8 cellular contexts compared by ENCODE assay signal in the genomic region with DNA sequence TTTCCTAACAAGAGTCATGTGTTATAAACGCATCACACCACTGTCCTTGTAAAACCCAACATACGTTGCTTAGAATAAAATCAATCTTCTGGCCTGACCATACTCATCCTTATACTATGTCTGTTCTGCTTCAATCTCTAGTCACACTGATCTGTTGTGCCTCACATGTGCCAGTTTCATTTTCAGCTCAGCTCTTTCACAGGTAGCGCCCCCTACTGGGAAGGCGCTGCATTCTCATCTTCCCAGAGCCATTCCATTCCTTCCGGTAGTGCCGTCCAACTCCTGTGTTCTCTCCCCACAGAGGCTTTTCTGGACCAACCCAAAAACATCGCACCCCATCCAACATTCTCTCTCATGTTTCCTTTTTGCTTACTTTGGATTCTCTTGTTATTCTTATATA. TPM values are rescaled to one million over a fixed set of nuclear protein-coding genes. Genes with fewer than 3 reads are reported as not detected.
DNase-seq lines count a peak whose midpoint lies in the region; ATAC-seq and TF ChIP-seq lines count a peak whose summit lies in the region.

No MANE protein-coding gene starts in this region.

- no peak for TF ChIP-seq POLR2A in heart left ventricle (IDR thresholded peaks at IDR 0.05)

- DNase-seq in heart left ventricle (no peak), cardiac septum (ENCODE audit: low spot score) (no peak), dermis blood vessel endothelial cell (peak; percentile 5), trophoblast cell (peak; percentile 17 to 49), NCI-H1694 (lab: John Stamatoyannopoulos, UW) (no peak), HCEC 1CT (no peak)
- DNase-seq in activated CD4-positive, CD25-positive, alpha-beta regulatory T cell (lab: John Stamatoyannopoulos, UW), result peak; percentile 6 to 20 (median 8)

- no peak overlapping the region for H2AK5ac ChIP-seq in trophoblast cell (ENCODE audit: low read length)

- no peak overlapping the region for H2BK120ac ChIP-seq in trophoblast cell (ENCODE audit: insufficient read depth, low read length, poor library complexity)

- ATAC-seq in heart left ventricle (peak in 1 of 4 donors; percentile 45), HG03097 (IDR thresholded peaks at IDR 0.05; ENCODE audit: low FRiP score, unreplicated experiment) (peak; percentile 81)

- H3K27me3 ChIP-seq in heart left ventricle, result no peaks in the 10 kb centered on the region
- H3K27me3 ChIP-seq in trophoblast cell (ENCODE audit: insufficient read depth, low read length), result no peaks in the 10 kb centered on the region

- H4K8ac ChIP-seq in trophoblast cell (ENCODE audit: low read depth, low read length), result no peak overlapping the region

- H3K18ac ChIP-seq in trophoblast cell (ENCODE audit: low read length), result no peak overlapping the region

- H4K12ac ChIP-seq in trophoblast cell (ENCODE audit: low read depth, low read length), result no peak overlapping the region

- no peak overlapping the region for H2BK12ac ChIP-seq in trophoblast cell (ENCODE audit: low read length)

- no peak overlapping the region for H4K91ac ChIP-seq in trophoblast cell (ENCODE audit: low read depth, low read length)

- H3K4ac ChIP-seq in trophoblast cell (ENCODE audit: low read depth, low read length), result no peak overlapping the region

- no peak overlapping the region for H3K23ac ChIP-seq in trophoblast cell (ENCODE audit: low read length)

- H2AFZ ChIP-seq in trophoblast cell (ENCODE audit: insufficient read depth, low read length, poor library complexity), result no peak overlapping the region

- no peaks in the 10 kb centered on the region for H3K79me2 ChIP-seq in trophoblast cell (ENCODE audit: control insufficient read depth, insufficient read depth, low read length, poor library complexity)

- no peaks in the 10 kb centered on the region for H3K9me3 ChIP-seq in heart left ventricle
- H3K9me3 ChIP-seq in trophoblast cell (ENCODE audit: insufficient read depth, low read depth, low read length), result no peaks in the 10 kb centered on the region

- H3K36me3 ChIP-seq in heart left ventricle (no peaks in the 10 kb centered on the region), trophoblast cell (ENCODE audit: control insufficient read depth in 1 of 2, insufficient read depth in 2 of 2, low read length in 2 of 2) (no peaks in the 10 kb centered on the region)

- H3K4me2 ChIP-seq in trophoblast cell (ENCODE audit: low read length), result no peak overlapping the region

- H3K4me3 ChIP-seq in heart left ventricle (no peak overlapping the region), trophoblast cell (ENCODE audit: low read depth, low read length) (no peak overlapping the region)

- no peak overlapping the region for H2BK5ac ChIP-seq in trophoblast cell (ENCODE audit: low read depth, low read length, poor library complexity)

- WGBS in heart left ventricle, 4 donors, result 78 to 79% (median 79%) methylated on average over 7 of the region's 7 CpGs
- WGBS in trophoblast cell (ENCODE audit: extremely low coverage, insufficient coverage, insufficient read length), result no CpG with 5 or more reads among the region's 7 CpGs

- peak; percentile 33 to 62 (median 53) for TF ChIP-seq CTCF in heart left ventricle (IDR thresholded peaks at IDR 0.05)

- H3K4me1 ChIP-seq in heart left ventricle (no peaks in the 10 kb centered on the region), trophoblast cell (ENCODE audit: control insufficient read depth in 1 of 2, insufficient read depth in 2 of 2, low read length in 2 of 2) (no peaks in the 10 kb centered on the region)

- no peak overlapping the region for H3K14ac ChIP-seq in trophoblast cell (ENCODE audit: low read length)

- H3K27ac ChIP-seq in heart left ventricle, result no peak overlapping the region
- no peak overlapping the region for H3K27ac ChIP-seq in trophoblast cell (ENCODE audit: low read depth, low read length)

- intact Hi-C loops in heart left ventricle (cut with DNase I) (no loop called here), cardiac septum (cut with DNase I) (no loop called here)

- no peaks in the 10 kb centered on the region for H3K79me1 ChIP-seq in trophoblast cell (ENCODE audit: low read length)

- H3K9ac ChIP-seq in trophoblast cell (ENCODE audit: low read length), result no peak overlapping the region

RNA-seq across cellular contexts. Expression of a gene that starts 22.2 kb away (rescaled TPM):
- total RNA-seq in heart left ventricle (1 to 10 TPM in 1 of 9 donors, under 1 TPM in 1, not detected in 7; 0.45 to 2.7 TPM), cardiac septum (not detected), dermis blood vessel endothelial cell (not detected in 2 replicates)
- under 1 TPM in 1 of 2 donors, not detected in 1; 0.10 TPM for polyA plus RNA-seq in heart left ventricle
- polyA plus RNA-seq in trophoblast cell (2013), result 0.05 TPM in 1 of 2 replicates, not detected in the other

RNA-seq across cellular contexts. Expression of a gene that starts 32.4 kb away (rescaled TPM):
- total RNA-seq in heart left ventricle, result 10 to 100 TPM in 7 of 9 donors, 1 to 10 TPM in 2; 7.6 to 74.5 (median 11.2) TPM
- 10 to 100 TPM in 1 of 2 donors, 1 to 10 TPM in 1; 8.1 to 14.9 TPM for polyA plus RNA-seq in heart left ventricle
- 17.1 TPM for total RNA-seq in cardiac septum
- 238 and 434 TPM in 2 replicates for total RNA-seq in dermis blood vessel endothelial cell
- polyA plus RNA-seq in trophoblast cell (2013), result 9.5 and 10.1 TPM in 2 replicates

RNA-seq across cellular contexts. Expression of a gene that starts 34.1 kb away (rescaled TPM):
- 10 to 100 TPM in 2 of 9 donors, 1 to 10 TPM in 7; 2.8 to 68.4 (median 7.8) TPM for total RNA-seq in heart left ventricle
- 1 to 10 TPM; 4.8 to 8.6 TPM for polyA plus RNA-seq in heart left ventricle
- 7.1 TPM for total RNA-seq in cardiac septum
- 32.8 and 41.1 TPM in 2 replicates for total RNA-seq in dermis blood vessel endothelial cell
- polyA plus RNA-seq in trophoblast cell (2013), result 0.18 TPM in 1 of 2 replicates, not detected in the other

RNA-seq across cellular contexts. Expression of a gene that starts 44.3 kb away (rescaled TPM):
- total RNA-seq in heart left ventricle (10 to 100 TPM in 2 of 9 donors, 1 to 10 TPM in 7; 3.9 to 43.6 (median 7.7) TPM), cardiac septum (6.6 TPM), dermis blood vessel endothelial cell (70.3 and 86.3 TPM in 2 replicates)
- 10 to 100 TPM; 12.8 to 19.4 TPM for polyA plus RNA-seq in heart left ventricle
- polyA plus RNA-seq in trophoblast cell (2013), result 1.4 TPM in 2 replicates

Comparison
In these comparisons a context has a peak if more than half of its experiments do, and no peak if none do; other contexts are left out.
1. DNase-seq: peak in activated CD4-positive, CD25-positive, alpha-beta regulatory T cell (4 of 4), dermis blood vessel endothelial cell (single experiment) and trophoblast cell (2 of 2); none in heart left ventricle (0 of 5), cardiac septum (single experiment), NCI-H1694 (single experiment) and HCEC 1CT (single experiment).